In genomic region chr9:114159562-114160145, GRCh38 we compare ENCODE assay signal across 20 cellular contexts.
"Had no signal": no experiment of that assay in that cellular context is flagged by ENCODE, and none has a peak within 500 bp of the region (broad histone marks: within the 10 kb centered on the region; RNA-seq: fewer than 3 reads in every experiment).

No MANE protein-coding gene starts in this region.

- H3K27ac ChIP-seq: breast epithelium, heart right ventricle, spleen, upper lobe of right lung had no signal

- H3K27me3 ChIP-seq: breast epithelium, upper lobe of right lung had no signal

- H3K9me3 ChIP-seq: breast epithelium, heart right ventricle, spleen, upper lobe of right lung had no signal

- H3K27ac Mint-ChIP-seq: activated naive CD8-positive, alpha-beta T cell treated with anti-CD3 and anti-CD28 coated beads for 36 hours; activated T-cell treated with anti-CD3 and anti-CD28 coated beads, Interleukin-2, amount 50 U/mL, for 24 hours; activated T-helper 2 cell treated with anti-CD3 and anti-CD28 coated beads, Interferon-gamma antibody, Interleukin-2, Interleukin-4, amounts not matched to agents 10 μg/mL and 5 μg/mL and 100 μg/mL, durations not matched to agents 14 hours and 24 hours and 36 hours; progenitor cell of endocrine pancreas had no signal

- H3K36me3 ChIP-seq: breast epithelium, heart right ventricle, spleen, upper lobe of right lung had no signal

- H3K9me3 Mint-ChIP-seq: activated naive CD8-positive, alpha-beta T cell treated with anti-CD3 and anti-CD28 coated beads for 36 hours; activated T-cell treated with anti-CD3 and anti-CD28 coated beads, Interleukin-2, amount 50 U/mL, for 24 hours; activated T-helper 2 cell treated with anti-CD3 and anti-CD28 coated beads, Interferon-gamma antibody, Interleukin-2, Interleukin-4, amounts not matched to agents 10 μg/mL and 5 μg/mL and 100 μg/mL, durations not matched to agents 14 hours and 24 hours and 36 hours had no signal

- ATAC-seq: heart right ventricle, SK-N-SH treated with all-trans-retinoic acid at 6 μM for 48 hours, upper lobe of right lung had no signal

- H3K4me3 ChIP-seq: breast epithelium, heart right ventricle, lung, spleen, upper lobe of right lung had no signal

- H3K4me3 Mint-ChIP-seq: activated naive CD8-positive, alpha-beta T cell treated with anti-CD3 and anti-CD28 coated beads for 36 hours; activated T-cell treated with anti-CD3 and anti-CD28 coated beads, Interleukin-2, amount 50 U/mL, for 24 hours had no signal

- DNase-seq: activated CD4-positive, alpha-beta T cell treated with anti-CD3 and anti-CD28 coated beads, Interleukin-2, amount 50 U/mL, for 4 hours; activated CD8-positive, alpha-beta memory T cell treated with anti-CD3 and anti-CD28 coated beads for 24 hours; activated CD8-positive, alpha-beta memory T cell treated with anti-CD3 and anti-CD28 coated beads, Interleukin-2, amount 50 U/mL, for 4 hours; activated naive CD4-positive, alpha-beta T cell; activated naive CD8-positive, alpha-beta T cell treated with anti-CD3 and anti-CD28 coated beads for 36 hours; activated T-cell treated with anti-CD3 and anti-CD28 coated beads, Interleukin-2, amount 50 U/mL, for 24 hours; cortex of kidney; erythroblast; foreskin fibroblast; heart right ventricle; retina; spleen; stimulated activated CD4-positive, alpha-beta T cell treated with anti-CD3 and anti-CD28 coated beads, Interleukin-4, amount 100 ng/mL, for 1 hour; stimulated activated naive CD4-positive, alpha-beta T cell; upper lobe of right lung had no signal
